In genomic region chr6:101396552-101397173, GRCh38 we compare ENCODE assay signal across 9 cellular contexts. TPM values are rescaled to one million over a fixed set of nuclear protein-coding genes. Genes with fewer than 3 reads are reported as not detected.
DNase-seq lines count a peak whose midpoint lies in the region; ATAC-seq, FAIRE-seq and TF ChIP-seq lines count a peak whose summit lies in the region.
"Had no signal": no experiment of that assay in that cellular context is flagged by ENCODE, and none has a peak within 500 bp of the region (broad histone marks: within the 10 kb centered on the region; RNA-seq: fewer than 3 reads in every experiment).

No MANE protein-coding gene starts in this region.

- 0 out of 3 replicates have a peak, but pooled peaks have one; percentile 36 for ATAC-seq in GM12878
- ATAC-seq in lung (ENCODE audit: insufficient read depth, low FRiP score), result no peak
- no peak for ATAC-seq in GM19324 (IDR thresholded peaks at IDR 0.05; ENCODE audit: low FRiP score, unreplicated experiment)
- no peak for ATAC-seq in HG02759 (IDR thresholded peaks at IDR 0.05; ENCODE audit: unreplicated experiment)
- ATAC-seq in GM18868 (IDR thresholded peaks at IDR 0.05; ENCODE audit: unreplicated experiment), result no peak

- DNase-seq in GM20000 (ENCODE audit: low spot score), result peak; percentile 75
- peak; percentile 65 for DNase-seq in NAMALWA (ENCODE audit: low spot score)
- DNase-seq in GM12878 (ENCODE audit: low read depth, low spot score), result no peak
- DNase-seq in lung (ENCODE audit: low spot score), result peak; percentile 43

- in situ Hi-C loops in GM12878 (cut with MboI), result no loop called here

- no peak for TF ChIP-seq EP300 in GM12878 (IDR thresholded peaks at IDR 0.05; ENCODE audit: borderline replicate concordance in 1 of 2, control insufficient read depth in 1 of 2, low read depth in 2 of 2, low read length in 2 of 2)

- no peak overlapping the region for H3K9ac ChIP-seq in GM12878 (ENCODE audit: control insufficient read depth, insufficient read depth, low read length)
- H3K9ac ChIP-seq: KMS-11 had no signal

- RAD21 ChIA-PET in GM12878 (lab: Charles Lee; ENCODE audit: unreplicated experiment), result no interaction called here

- no TSS peak for BruUV-seq in GM12878 (replicated peaks; lab: Mats Ljungman, UMichigan)

- H3K4me3 ChIP-seq in GM12878, result no peak overlapping the region
- H3K4me3 ChIP-seq in lung, result no peak overlapping the region

- H3K4me2 ChIP-seq in GM12878 (ENCODE audit: control insufficient read depth, insufficient read depth), result no peak overlapping the region
- H3K4me2 ChIP-seq: KMS-11 had no signal

- CTCF ChIA-PET in GM12878 (lab: Yijun Ruan, JAX), result no interaction called here

- H3K36me3 ChIP-seq in GM12878 (ENCODE audit: control insufficient read depth in 2 of 2, insufficient read depth in 2 of 2, low read length in 1 of 2) (no peaks in the 10 kb centered on the region), lung (ENCODE audit: control insufficient read depth in 2 of 2, insufficient read depth in 2 of 2, low read length in 2 of 2) (no peaks in the 10 kb centered on the region)

- peaks cover 14 to 19% of the 10 kb centered on the region in 2 experiments for H3K27me3 ChIP-seq in GM12878 (replicated peaks in 1 of 2; ENCODE audit: control insufficient read depth in 2 of 2, insufficient read depth in 2 of 2, low read length in 1 of 2)
- peaks cover 14% of the 10 kb centered on the region for H3K27me3 ChIP-seq in lung (ENCODE audit: control insufficient read depth, insufficient read depth)

- SMC1A ChIA-PET in GM12878 (lab: Charles Lee; ENCODE audit: uncharacterized antibody, unreplicated experiment), result interaction anchor here (0.7 kb wide), 1 partner anchor 11 kb away, joined by 3 read pairs; no protein-coding TSS in a partner anchor

- no peak for FAIRE-seq in GM12878 (lab: Jason Lieb, UNC)
- FAIRE-seq: colon had no signal

- TF ChIP-seq POLR2A in GM12878 (IDR thresholded peaks at IDR 0.05; ENCODE audit: low read depth, low read length), result no peak

- no peaks in the 10 kb centered on the region for H3K4me1 ChIP-seq in GM12878 (ENCODE audit: control insufficient read depth, insufficient read depth, low read length)
- peaks cover 0 to 2% of the 10 kb centered on the region in 2 donors for H3K4me1 ChIP-seq in lung (ENCODE audit: control insufficient read depth in 2 of 2, insufficient read depth in 2 of 2, low read length in 2 of 2)

- no peaks in the 10 kb centered on the region for H3K9me3 ChIP-seq in GM12878 (replicated peaks; ENCODE audit: control insufficient read depth, insufficient read depth, low read length)
- H3K9me3 ChIP-seq in lung (ENCODE audit: control insufficient read depth in 2 of 2, insufficient read depth in 1 of 2, low read length in 1 of 2), result peaks cover 0 to 14% of the 10 kb centered on the region in 2 donors

- 0% methylated on average over 3 of the region's 3 CpGs for WGBS in GM12878 (ENCODE audit: insufficient coverage, insufficient replicate concordance, low lambda C conversion rate, missing lambda C conversion rate)
- 1 to 2% methylated on average over 3 of the region's 3 CpGs for WGBS in lung, 2 donors

- H2AFZ ChIP-seq in GM12878 (ENCODE audit: control insufficient read depth, low read depth, low read length), result no peak overlapping the region

- no peak overlapping the region for H3K27ac ChIP-seq in GM12878 (ENCODE audit: control insufficient read depth, insufficient read depth)
- H3K27ac ChIP-seq in lung (ENCODE audit: low read depth in 1 of 2, low read length in 1 of 2), result no peak overlapping the region
- H3K27ac ChIP-seq: KMS-11 had no signal

- no peak for TF ChIP-seq CTCF in GM20000 (IDR thresholded peaks at IDR 0.05; ENCODE audit: extremely low read depth, missing control alignments)
- no peak for TF ChIP-seq CTCF in GM12878 (IDR thresholded peaks at IDR 0.05 in 2 of 3, conservative IDR thresholded peaks at IDR 0.05 in 1 of 3; ENCODE audit: control insufficient read depth in 2 of 3, extremely low read depth in 1 of 3, insufficient read depth in 1 of 3, low read depth in 3 of 3, low read length in 3 of 3)
- TF ChIP-seq CTCF in lung (IDR thresholded peaks at IDR 0.05; ENCODE audit: control extremely low read depth, extremely low read depth), result no peak

- no peaks in the 10 kb centered on the region for H4K20me1 ChIP-seq in GM12878 (ENCODE audit: control insufficient read depth, insufficient read depth)

- POLR2A ChIA-PET in GM12878 (lab: Charles Lee), result no interaction called here

- no peaks in the 10 kb centered on the region for H3K79me2 ChIP-seq in GM12878 (ENCODE audit: control insufficient read depth, insufficient read depth, low read length)

- intact Hi-C loops in GM12878 (cut with micrococcal nuclease; ENCODE audit: unreplicated experiment), result no loop called here

- TF ChIP-seq RAD21 in GM12878 (IDR thresholded peaks at IDR 0.05; ENCODE audit: insufficient read depth, low read depth, low read length), result no peak

TF ChIP-seq in GM12878, 131 proteins besides CTCF, POLR2A, EP300 and RAD21:
- TF ChIP-seq REST (IDR thresholded peaks at IDR 0.05; ENCODE audit: low read depth, low read length) (peak; percentile 96), HDAC2 (IDR thresholded peaks at IDR 0.05) (no peak), RCOR1 (conservative IDR thresholded peaks at IDR 0.05; ENCODE audit: low read depth, low read length) (no peak)
- TF ChIP-seq, protein P1, sequence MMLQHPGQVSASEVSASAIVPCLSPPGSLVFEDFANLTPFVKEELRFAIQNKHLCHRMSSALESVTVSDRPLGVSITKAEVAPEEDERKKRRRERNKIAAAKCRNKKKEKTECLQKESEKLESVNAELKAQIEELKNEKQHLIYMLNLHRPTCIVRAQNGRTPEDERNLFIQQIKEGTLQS (IDR thresholded peaks at IDR 0.05; ENCODE audit: borderline replicate concordance, extremely low read depth, low read depth, low read length), result no peak

RNA-seq across cellular contexts. Expression of gene GRIK2, which starts 3.2 kb away (rescaled TPM):
- total RNA-seq in GM12878 (2013; cell fraction: nucleolus; rRNA removed), result not detected in 2 replicates
- not detected in 2 replicates for total RNA-seq in GM12878 (2014; rRNA removed)
- not detected in 2 replicates for total RNA-seq in GM12878 (2014; rRNA removed; fragmentation: Illumina TruSeq; extraction: Trizol)
- total RNA-seq in GM12878 (2021), result not detected in 2 replicates
- polyA plus RNA-seq in GM12878 (2011; ENCODE audit: low read depth), result not detected
- 0.01 TPM in 1 of 2 replicates, not detected in the other for polyA plus RNA-seq in GM12878 (2011; rRNA removed)
- polyA plus RNA-seq in GM12878 (2011; cell fraction: cytosol; rRNA removed), result not detected in 2 replicates
- 0.12 TPM in 1 of 2 replicates, not detected in the other for polyA plus RNA-seq in GM12878 (2011; cell fraction: nucleus; rRNA removed)
- polyA plus RNA-seq in GM12878 (2012), result not detected in 2 replicates
- polyA plus RNA-seq in GM12878 (2014; fragmentation: Illumina TruSeq; extraction: Trizol), result not detected in 2 replicates
- polyA plus RNA-seq in GM12878 (2014; fragmentation: Nextera tagmentation; extraction: Ambion mirVana), result not detected
- polyA plus RNA-seq in GM12878 (2014; rRNA removed), result not detected in 2 replicates
- not detected for polyA plus RNA-seq in GM12878 (2016; fragmentation: Nextera tagmentation; extraction: Ambion mirVana)
- polyA minus RNA-seq in GM12878 (2011; rRNA and poly(A)+ RNA removed), result 0.44 TPM in 1 of 2 replicates, not detected in the other
- polyA minus RNA-seq in GM12878 (2011; cell fraction: cytosol; rRNA and poly(A)+ RNA removed), result not detected in 2 replicates
- polyA minus RNA-seq in GM12878 (2011; cell fraction: nucleus; rRNA and poly(A)+ RNA removed), result 0.24 and 0.48 TPM in 2 replicates
- total RNA-seq in lung, result 1 to 10 TPM; 1.2 to 5.1 TPM
- under 1 TPM; 0.09 to 0.12 TPM for polyA plus RNA-seq in lung
